28 cellular contexts compared by ENCODE assay signal in genomic region chr5:64947801-64948200, GRCh38.
"Had no signal": no experiment of that assay in that cellular context is flagged by ENCODE, and none has a peak within 500 bp of the region (broad histone marks: within the 10 kb centered on the region; RNA-seq: fewer than 3 reads in every experiment).

No MANE protein-coding gene starts in this region.

- FAIRE-seq: endometrium, islet of Langerhans, pancreas had no signal

- H3K4me3 Mint-ChIP-seq: dendritic cell treated with granulocyte-macrophage colony-stimulating factor and Interleukin-4, amounts not matched to agents 40 ng/mL and 50 ng/mL, for 4 days; effector memory CD8-positive, alpha-beta T cell; naive B cell; natural killer cell treated with Interleukin-12 subunit alpha and Interleukin-12 subunit beta and Interleukin-15 and Interleukin-18, amount 100 ng/mL, for 72 hours; neural crest cell; stimulated activated naive B cell treated with anti-CD40 and anti-IgM and Interleukin-4, amounts not matched to agents 10 μg/mL and 1 μg/mL and 100 μg/mL, for 72 hours; stimulated activated naive CD8-positive, alpha-beta T cell treated with anti-CD3 and anti-CD28 coated beads, Interleukin-15, Interleukin-2, amounts not matched to agents 100 ng/mL and 50 ng/mL, for 24 hours had no signal

- H3K36me3 Mint-ChIP-seq: natural killer cell treated with Interleukin-12 subunit alpha and Interleukin-12 subunit beta and Interleukin-15 and Interleukin-18, amount 100 ng/mL, for 72 hours had no signal

- H3K27me3 ChIP-seq: colonic mucosa, esophagus squamous epithelium, heart right ventricle, neutrophil, pancreas, right lobe of liver, suprapubic skin, transverse colon, upper lobe of right lung, uterus had no signal

- H3K4me1 Mint-ChIP-seq: naive B cell; neural crest cell; stimulated activated naive B cell treated with anti-CD40 and anti-IgM and Interleukin-4, amounts not matched to agents 10 μg/mL and 1 μg/mL and 100 μg/mL, for 72 hours had no signal

- H3K27me3 Mint-ChIP-seq: dendritic cell treated with granulocyte-macrophage colony-stimulating factor and Interleukin-4, amounts not matched to agents 40 ng/mL and 50 ng/mL, for 4 days; effector memory CD8-positive, alpha-beta T cell; naive B cell; natural killer cell treated with Interleukin-12 subunit alpha and Interleukin-12 subunit beta and Interleukin-15 and Interleukin-18, amount 100 ng/mL, for 72 hours; progenitor cell of endocrine pancreas; stimulated activated naive B cell treated with anti-CD40 and anti-IgM and Interleukin-4, amounts not matched to agents 10 μg/mL and 1 μg/mL and 100 μg/mL, for 72 hours; stimulated activated naive CD8-positive, alpha-beta T cell treated with anti-CD3 and anti-CD28 coated beads, Interleukin-15, Interleukin-2, amounts not matched to agents 100 ng/mL and 50 ng/mL, for 24 hours had no signal

- H3K27ac Mint-ChIP-seq: dendritic cell treated with granulocyte-macrophage colony-stimulating factor and Interleukin-4, amounts not matched to agents 40 ng/mL and 50 ng/mL, for 4 days; effector memory CD8-positive, alpha-beta T cell; naive B cell; natural killer cell treated with Interleukin-12 subunit alpha and Interleukin-12 subunit beta and Interleukin-15 and Interleukin-18, amount 100 ng/mL, for 72 hours; progenitor cell of endocrine pancreas; stimulated activated naive B cell treated with anti-CD40 and anti-IgM and Interleukin-4, amounts not matched to agents 10 μg/mL and 1 μg/mL and 100 μg/mL, for 72 hours; stimulated activated naive CD8-positive, alpha-beta T cell treated with anti-CD3 and anti-CD28 coated beads, Interleukin-15, Interleukin-2, amounts not matched to agents 100 ng/mL and 50 ng/mL, for 24 hours had no signal

- DNase-seq: colonic mucosa; effector memory CD8-positive, alpha-beta T cell; esophagus squamous epithelium; foreskin melanocyte; glutamatergic neuron; heart right ventricle; hippocampal formation; left ventricle myocardium superior; lower lobe of right lung; mucosa of descending colon; naive B cell; pancreas; right lobe of liver; stimulated activated CD4-positive, alpha-beta T cell treated with anti-CD3 and anti-CD28 coated beads, Interleukin-15, amount 100 ng/mL, for 24 hours; stimulated activated CD4-positive, alpha-beta T cell treated with anti-CD3 and anti-CD28 coated beads, Interleukin-2, amount 100 ng/mL, for 48 hours; stimulated activated naive B cell treated with anti-CD40 and anti-IgM and Interleukin-4, amounts not matched to agents 10 μg/mL and 1 μg/mL and 100 μg/mL, for 72 hours; transverse colon; upper lobe of right lung; uterus had no signal

- H3K27ac ChIP-seq: colonic mucosa, esophagus squamous epithelium, heart right ventricle, lower lobe of right lung, neutrophil, pancreas, right lobe of liver, suprapubic skin, transverse colon, upper lobe of right lung, uterus had no signal

- H3K9me3 Mint-ChIP-seq: dendritic cell treated with granulocyte-macrophage colony-stimulating factor and Interleukin-4, amounts not matched to agents 40 ng/mL and 50 ng/mL, for 4 days; effector memory CD8-positive, alpha-beta T cell; naive B cell; natural killer cell treated with Interleukin-12 subunit alpha and Interleukin-12 subunit beta and Interleukin-15 and Interleukin-18, amount 100 ng/mL, for 72 hours; neural crest cell; stimulated activated naive B cell treated with anti-CD40 and anti-IgM and Interleukin-4, amounts not matched to agents 10 μg/mL and 1 μg/mL and 100 μg/mL, for 72 hours; stimulated activated naive CD8-positive, alpha-beta T cell treated with anti-CD3 and anti-CD28 coated beads, Interleukin-15, Interleukin-2, amounts not matched to agents 100 ng/mL and 50 ng/mL, for 24 hours had no signal

- H3K4me3 ChIP-seq: colonic mucosa, esophagus squamous epithelium, heart right ventricle, lower lobe of right lung, mucosa of descending colon, pancreas, right lobe of liver, suprapubic skin, transverse colon, upper lobe of right lung, uterus had no signal
